ENCODE assay signal across 8 cellular contexts in genomic region chr5:61275841-61276240, GRCh38. TPM values are rescaled to one million over a fixed set of nuclear protein-coding genes. Genes with fewer than 3 reads are reported as not detected.
DNase-seq lines count a peak whose midpoint lies in the region; ATAC-seq and TF ChIP-seq lines count a peak whose summit lies in the region.

No MANE protein-coding gene starts in this region.

- H3K9me3 Mint-ChIP-seq in activated CD4-positive, alpha-beta T cell treated with anti-CD3 and anti-CD28 coated beads, Interleukin-2, amount 10 ng/mL, durations not matched to agents 24 days and 14 days: peaks cover 3% of the 10 kb centered on the region

- no peaks in the 10 kb centered on the region for H3K27me3 Mint-ChIP-seq in activated CD4-positive, alpha-beta T cell treated with anti-CD3 and anti-CD28 coated beads, Interleukin-2, amount 10 ng/mL, durations not matched to agents 24 days and 14 days

- H3K27ac ChIP-seq in testis: no peak overlapping the region

- peak overlapping the region; percentile 72 for H3K27ac Mint-ChIP-seq in activated CD4-positive, alpha-beta T cell treated with anti-CD3 and anti-CD28 coated beads, Interleukin-2, amount 10 ng/mL, durations not matched to agents 24 days and 14 days

- no peaks in the 10 kb centered on the region for H3K9me3 ChIP-seq in testis

- H3K4me3 Mint-ChIP-seq in activated CD4-positive, alpha-beta T cell treated with anti-CD3 and anti-CD28 coated beads, Interleukin-2, amount 10 ng/mL, durations not matched to agents 24 days and 14 days: peak overlapping the region; percentile 46

- CTCF ChIA-PET in GM10248 (lab: Yijun Ruan, JAX): interaction anchor here (1.0 to 2.0 kb wide), 3 partner anchors 12 to 90 kb away, joined by 3 to 8 read pairs (median 4); no protein-coding TSS in a partner anchor

- H3K36me3 Mint-ChIP-seq in activated CD4-positive, alpha-beta T cell treated with anti-CD3 and anti-CD28 coated beads, Interleukin-2, amount 10 ng/mL, durations not matched to agents 24 days and 14 days (ENCODE audit: low read depth): no peaks in the 10 kb centered on the region

- H3K36me3 ChIP-seq in testis (ENCODE audit: low read depth, missing control alignments): no peaks in the 10 kb centered on the region

- no peak for ATAC-seq in GM18502 (IDR thresholded peaks at IDR 0.05; ENCODE audit: poor library complexity, unreplicated experiment)

- WGBS in testis, 2 donors: 66 to 73% methylated on average over 8 of the region's 8 CpGs

- no peak for TF ChIP-seq POLR2A in testis (IDR thresholded peaks at IDR 0.05)

- no peaks in the 10 kb centered on the region for H3K27me3 ChIP-seq in testis

- no peak for TF ChIP-seq CTCF in testis (IDR thresholded peaks at IDR 0.05)
- TF ChIP-seq CTCF in GM10248 (IDR thresholded peaks at IDR 0.05; ENCODE audit: control extremely low read depth, extremely low read depth, low read depth, missing control alignments): no peak

- DNase-seq in activated CD4-positive, alpha-beta T cell treated with anti-CD3 and anti-CD28 coated beads, Interleukin-2, amount 10 ng/mL, durations not matched to agents 24 days and 14 days: peak; percentile 72
- DNase-seq in activated CD4-positive, alpha-beta T cell treated with anti-CD3 and anti-CD28 coated beads, Interleukin-2, amount 50 U/mL, for 4 hours: no peak
- DNase-seq in activated T-cell treated with anti-CD3 and anti-CD28 coated beads, Interleukin-2, amount 50 U/mL, for 48 hours: peak; percentile 47 to 60
- DNase-seq in hippocampal formation (lab: John Stamatoyannopoulos, UW) (peak; percentile 27 to 40), testis (peak; percentile 37), NCI-H1417 treated with DMSO at 0.1 percent for 48 hours (lab: John Stamatoyannopoulos, UW) (no peak), GM10248 (ENCODE audit: extremely low spot score) (no peak)

- intact Hi-C loops in activated CD4-positive, alpha-beta T cell treated with anti-CD3 and anti-CD28 coated beads, Interleukin-2, amount 10 ng/mL, durations not matched to agents 24 days and 14 days (cut with micrococcal nuclease): loop anchor here (2.0 to 10.0 kb wide), 4 partner anchors 31 to 383 kb away; partner anchors contain the start of gene SMIM15
- intact Hi-C loops in testis (cut with DNase I; ENCODE audit: low total_unique reads): no loop called here

- POLR2A ChIA-PET in GM10248 (lab: Yijun Ruan, JAX): no interaction called here

- no peak overlapping the region for H3K4me3 ChIP-seq in testis

- H3K4me1 ChIP-seq in testis: peaks cover 10% of the 10 kb centered on the region

- H3K4me1 Mint-ChIP-seq in activated CD4-positive, alpha-beta T cell treated with anti-CD3 and anti-CD28 coated beads, Interleukin-2, amount 10 ng/mL, durations not matched to agents 24 days and 14 days: peaks cover 26% of the 10 kb centered on the region

RNA-seq across cellular contexts. Expression of gene ZSWIM6, which starts 56.2 kb away (rescaled TPM):
- 7.4 and 7.9 TPM in 2 replicates for total RNA-seq in activated CD4-positive, alpha-beta T cell treated with anti-CD3 and anti-CD28 coated beads, Interleukin-2, amount 10 ng/mL, durations not matched to agents 24 days and 14 days
- total RNA-seq in testis: 10 to 100 TPM; 16.5 to 18.0 TPM
- 14.6 TPM for polyA plus RNA-seq in testis (ENCODE audit: insufficient read depth, low read depth, low replicate concordance)

Comparison
In these comparisons a context has a peak if more than half of its experiments do, and no peak if none do; other contexts are left out.
1. DNase-seq: peak in activated CD4-positive, alpha-beta T cell treated with anti-CD3 and anti-CD28 coated beads, Interleukin-2, amount 10 ng/mL, durations not matched to agents 24 days and 14 days (single experiment), activated T-cell treated with anti-CD3 and anti-CD28 coated beads, Interleukin-2, amount 50 U/mL, for 48 hours (2 of 2), hippocampal formation (2 of 2) and testis (single experiment); none in activated CD4-positive, alpha-beta T cell treated with anti-CD3 and anti-CD28 coated beads, Interleukin-2, amount 50 U/mL, for 4 hours (0 of 2), NCI-H1417 treated with DMSO at 0.1 percent for 48 hours (single experiment) and GM10248 (single experiment).